1 cellular context compared by ENCODE assay signal in genomic region chr17:5378566-5379207, GRCh38.
TF ChIP-seq lines count a peak whose summit lies in the region.

No MANE protein-coding gene starts in this region.

TF ChIP-seq in H1, 55 proteins besides CTCF, POLR2A, EP300 and RAD21:
- TF ChIP-seq, protein P1, sequence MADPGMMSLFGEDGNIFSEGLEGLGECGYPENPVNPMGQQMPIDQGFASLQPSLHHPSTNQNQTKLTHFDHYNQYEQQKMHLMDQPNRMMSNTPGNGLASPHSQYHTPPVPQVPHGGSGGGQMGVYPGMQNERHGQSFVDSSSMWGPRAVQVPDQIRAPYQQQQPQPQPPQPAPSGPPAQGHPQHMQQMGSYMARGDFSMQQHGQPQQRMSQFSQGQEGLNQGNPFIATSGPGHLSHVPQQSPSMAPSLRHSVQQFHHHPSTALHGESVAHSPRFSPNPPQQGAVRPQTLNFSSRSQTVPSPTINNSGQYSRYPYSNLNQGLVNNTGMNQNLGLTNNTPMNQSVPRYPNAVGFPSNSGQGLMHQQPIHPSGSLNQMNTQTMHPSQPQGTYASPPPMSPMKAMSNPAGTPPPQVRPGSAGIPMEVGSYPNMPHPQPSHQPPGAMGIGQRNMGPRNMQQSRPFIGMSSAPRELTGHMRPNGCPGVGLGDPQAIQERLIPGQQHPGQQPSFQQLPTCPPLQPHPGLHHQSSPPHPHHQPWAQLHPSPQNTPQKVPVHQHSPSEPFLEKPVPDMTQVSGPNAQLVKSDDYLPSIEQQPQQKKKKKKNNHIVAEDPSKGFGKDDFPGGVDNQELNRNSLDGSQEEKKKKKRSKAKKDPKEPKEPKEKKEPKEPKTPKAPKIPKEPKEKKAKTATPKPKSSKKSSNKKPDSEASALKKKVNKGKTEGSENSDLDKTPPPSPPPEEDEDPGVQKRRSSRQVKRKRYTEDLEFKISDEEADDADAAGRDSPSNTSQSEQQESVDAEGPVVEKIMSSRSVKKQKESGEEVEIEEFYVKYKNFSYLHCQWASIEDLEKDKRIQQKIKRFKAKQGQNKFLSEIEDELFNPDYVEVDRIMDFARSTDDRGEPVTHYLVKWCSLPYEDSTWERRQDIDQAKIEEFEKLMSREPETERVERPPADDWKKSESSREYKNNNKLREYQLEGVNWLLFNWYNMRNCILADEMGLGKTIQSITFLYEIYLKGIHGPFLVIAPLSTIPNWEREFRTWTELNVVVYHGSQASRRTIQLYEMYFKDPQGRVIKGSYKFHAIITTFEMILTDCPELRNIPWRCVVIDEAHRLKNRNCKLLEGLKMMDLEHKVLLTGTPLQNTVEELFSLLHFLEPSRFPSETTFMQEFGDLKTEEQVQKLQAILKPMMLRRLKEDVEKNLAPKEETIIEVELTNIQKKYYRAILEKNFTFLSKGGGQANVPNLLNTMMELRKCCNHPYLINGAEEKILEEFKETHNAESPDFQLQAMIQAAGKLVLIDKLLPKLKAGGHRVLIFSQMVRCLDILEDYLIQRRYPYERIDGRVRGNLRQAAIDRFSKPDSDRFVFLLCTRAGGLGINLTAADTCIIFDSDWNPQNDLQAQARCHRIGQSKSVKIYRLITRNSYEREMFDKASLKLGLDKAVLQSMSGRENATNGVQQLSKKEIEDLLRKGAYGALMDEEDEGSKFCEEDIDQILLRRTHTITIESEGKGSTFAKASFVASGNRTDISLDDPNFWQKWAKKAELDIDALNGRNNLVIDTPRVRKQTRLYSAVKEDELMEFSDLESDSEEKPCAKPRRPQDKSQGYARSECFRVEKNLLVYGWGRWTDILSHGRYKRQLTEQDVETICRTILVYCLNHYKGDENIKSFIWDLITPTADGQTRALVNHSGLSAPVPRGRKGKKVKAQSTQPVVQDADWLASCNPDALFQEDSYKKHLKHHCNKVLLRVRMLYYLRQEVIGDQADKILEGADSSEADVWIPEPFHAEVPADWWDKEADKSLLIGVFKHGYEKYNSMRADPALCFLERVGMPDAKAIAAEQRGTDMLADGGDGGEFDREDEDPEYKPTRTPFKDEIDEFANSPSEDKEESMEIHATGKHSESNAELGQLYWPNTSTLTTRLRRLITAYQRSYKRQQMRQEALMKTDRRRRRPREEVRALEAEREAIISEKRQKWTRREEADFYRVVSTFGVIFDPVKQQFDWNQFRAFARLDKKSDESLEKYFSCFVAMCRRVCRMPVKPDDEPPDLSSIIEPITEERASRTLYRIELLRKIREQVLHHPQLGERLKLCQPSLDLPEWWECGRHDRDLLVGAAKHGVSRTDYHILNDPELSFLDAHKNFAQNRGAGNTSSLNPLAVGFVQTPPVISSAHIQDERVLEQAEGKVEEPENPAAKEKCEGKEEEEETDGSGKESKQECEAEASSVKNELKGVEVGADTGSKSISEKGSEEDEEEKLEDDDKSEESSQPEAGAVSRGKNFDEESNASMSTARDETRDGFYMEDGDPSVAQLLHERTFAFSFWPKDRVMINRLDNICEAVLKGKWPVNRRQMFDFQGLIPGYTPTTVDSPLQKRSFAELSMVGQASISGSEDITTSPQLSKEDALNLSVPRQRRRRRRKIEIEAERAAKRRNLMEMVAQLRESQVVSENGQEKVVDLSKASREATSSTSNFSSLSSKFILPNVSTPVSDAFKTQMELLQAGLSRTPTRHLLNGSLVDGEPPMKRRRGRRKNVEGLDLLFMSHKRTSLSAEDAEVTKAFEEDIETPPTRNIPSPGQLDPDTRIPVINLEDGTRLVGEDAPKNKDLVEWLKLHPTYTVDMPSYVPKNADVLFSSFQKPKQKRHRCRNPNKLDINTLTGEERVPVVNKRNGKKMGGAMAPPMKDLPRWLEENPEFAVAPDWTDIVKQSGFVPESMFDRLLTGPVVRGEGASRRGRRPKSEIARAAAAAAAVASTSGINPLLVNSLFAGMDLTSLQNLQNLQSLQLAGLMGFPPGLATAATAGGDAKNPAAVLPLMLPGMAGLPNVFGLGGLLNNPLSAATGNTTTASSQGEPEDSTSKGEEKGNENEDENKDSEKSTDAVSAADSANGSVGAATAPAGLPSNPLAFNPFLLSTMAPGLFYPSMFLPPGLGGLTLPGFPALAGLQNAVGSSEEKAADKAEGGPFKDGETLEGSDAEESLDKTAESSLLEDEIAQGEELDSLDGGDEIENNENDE (IDR thresholded peaks at IDR 0.05; ENCODE audit: insufficient replicate concordance, low read length), result no peak
- peak; percentile 72 for TF ChIP-seq POLR2AphosphoS5 (IDR thresholded peaks at IDR 0.05; ENCODE audit: low read depth, low read length)
TF ChIP-seq in H1: peak in this region for 1.
